Comparison of ENCODE assay signal across 8 cellular contexts in the genomic region with DNA sequence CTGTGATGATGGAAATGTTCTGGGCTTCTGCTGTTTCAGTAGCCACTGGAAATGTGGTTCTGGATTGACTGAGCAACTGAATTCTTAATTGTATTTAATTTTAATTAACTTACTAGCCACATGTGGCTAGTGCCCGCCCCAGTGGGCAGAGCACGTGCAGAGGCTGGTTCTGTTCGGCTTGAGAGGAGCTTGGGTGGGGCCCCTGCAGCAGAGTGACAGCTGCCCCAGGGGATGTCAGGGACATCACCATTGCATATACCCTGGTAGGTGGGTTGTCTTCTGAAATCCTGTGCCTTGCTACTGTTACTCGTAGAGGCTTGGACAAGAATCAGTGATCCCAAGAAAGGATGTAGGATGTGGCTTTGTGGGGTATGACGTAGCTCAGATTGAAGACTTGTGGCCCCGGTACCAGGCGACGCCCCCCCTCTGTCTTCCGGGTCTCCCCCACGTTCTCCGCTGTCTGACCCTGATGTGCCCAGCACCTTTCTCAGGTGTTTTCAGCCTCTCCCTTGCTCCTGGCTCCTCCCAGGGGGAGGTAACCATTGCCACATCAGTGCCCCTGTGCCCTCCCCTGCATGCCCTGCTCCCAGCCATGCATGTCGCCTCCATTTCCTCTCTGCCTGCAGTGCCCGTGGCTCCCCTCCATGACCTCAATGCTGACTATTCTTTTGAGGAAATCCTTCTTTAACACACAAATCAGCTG.
A peak's percentile ranks its signal among the peaks of the same experiment; 100 is the strongest.
DNase-seq lines count a peak whose midpoint lies in the region; ATAC-seq, FAIRE-seq and TF ChIP-seq lines count a peak whose summit lies in the region.

No MANE protein-coding gene starts in this region.

- H2AFZ ChIP-seq in hepatocyte, result no peak overlapping the region

- intact Hi-C loops in kidney (cut with DNase I), result no loop called here

- H3K36me3 ChIP-seq in CD8-positive, alpha-beta memory T cell (ENCODE audit: insufficient read depth, low read length), result no peaks in the 10 kb centered on the region
- no peaks in the 10 kb centered on the region for H3K36me3 ChIP-seq in H7 (replicated peaks; ENCODE audit: control insufficient read depth, insufficient read depth, low read length)
- no peaks in the 10 kb centered on the region for H3K36me3 ChIP-seq in kidney (ENCODE audit: control insufficient read depth in 1 of 2, insufficient read depth in 2 of 2, low read length in 2 of 2)
- no peaks in the 10 kb centered on the region for H3K36me3 ChIP-seq in hepatocyte (replicated peaks; ENCODE audit: insufficient read depth, low read depth)

- H3K4me2 ChIP-seq in hepatocyte, result no peak overlapping the region

- H3K27ac Mint-ChIP-seq in CD8-positive, alpha-beta memory T cell, result peak overlapping the region in 1 of 8 donors; percentile 35
- no peak overlapping the region for H3K27ac Mint-ChIP-seq in HFFc6

- POLR2A ChIA-PET in CD8-positive, alpha-beta memory T cell (lab: Charles Lee), result no interaction called here

- WGBS in hepatocyte (ENCODE audit: low lambda C conversion rate, missing lambda C conversion rate), result over 99% methylated on average over 11 of the region's 13 CpGs

- CTCF ChIA-PET in CD8-positive, alpha-beta memory T cell (lab: Charles Lee), result no interaction called here

- ATAC-seq in GM19351 (IDR thresholded peaks at IDR 0.05; ENCODE audit: unreplicated experiment), result no peak

- TF ChIP-seq CTCF in kidney (IDR thresholded peaks at IDR 0.05; ENCODE audit: borderline replicate concordance, extremely low read depth, insufficient read depth), result no peak
- TF ChIP-seq CTCF in HFFc6 (IDR thresholded peaks at IDR 0.05), result no peak
- no peak for TF ChIP-seq CTCF in hepatocyte (IDR thresholded peaks at IDR 0.05; ENCODE audit: poor library complexity)

- no peaks in the 10 kb centered on the region for H3K36me3 Mint-ChIP-seq in CD8-positive, alpha-beta memory T cell
- H3K36me3 Mint-ChIP-seq in HFFc6 (ENCODE audit: low read depth), result no peaks in the 10 kb centered on the region

- peaks cover 94% of the 10 kb centered on the region for H3K79me2 ChIP-seq in hepatocyte

- peak overlapping the region in 1 of 2 donors; percentile 65 for H3K9ac ChIP-seq in kidney (ENCODE audit: low read length in 2 of 2)

- no peak overlapping the region for H3K4me3 ChIP-seq in CD8-positive, alpha-beta memory T cell (ENCODE audit: low read length)
- no peak overlapping the region for H3K4me3 ChIP-seq in H7 (ENCODE audit: insufficient read depth, low read depth, low read length)
- H3K4me3 ChIP-seq in kidney (ENCODE audit: low read length in 2 of 2), result peak overlapping the region in 1 of 2 donors; percentile 28
- H3K4me3 ChIP-seq in hepatocyte, result no peak overlapping the region

- no peak overlapping the region for H3K27ac ChIP-seq in CD8-positive, alpha-beta memory T cell (ENCODE audit: low read depth, low read length)
- H3K27ac ChIP-seq in kidney (ENCODE audit: low read depth in 2 of 2, low read length in 2 of 2) (peak overlapping the region; percentile 89 to 91), hepatocyte (no peak overlapping the region)

- H4K20me1 ChIP-seq in hepatocyte (ENCODE audit: insufficient read depth, poor library complexity, severe bottlenecking), result no peaks in the 10 kb centered on the region

- peaks cover 3% of the 10 kb centered on the region for H3K27me3 ChIP-seq in CD8-positive, alpha-beta memory T cell (ENCODE audit: insufficient read depth, low read length, poor library complexity, severe bottlenecking)
- no peaks in the 10 kb centered on the region for H3K27me3 ChIP-seq in H7 (ENCODE audit: control insufficient read depth, insufficient read depth, low read length)
- H3K27me3 ChIP-seq in hepatocyte, result no peaks in the 10 kb centered on the region

- no peaks in the 10 kb centered on the region for H3K9me3 ChIP-seq in CD8-positive, alpha-beta memory T cell (ENCODE audit: low read length)
- H3K9me3 ChIP-seq in kidney (ENCODE audit: control insufficient read depth in 1 of 2, low read length in 2 of 2) (no peaks in the 10 kb centered on the region), hepatocyte (ENCODE audit: low read depth) (no peaks in the 10 kb centered on the region)

- peaks cover 0 to 5% of the 10 kb centered on the region in 2 donors for H3K27me3 Mint-ChIP-seq in CD8-positive, alpha-beta memory T cell
- H3K27me3 Mint-ChIP-seq in HFFc6 (ENCODE audit: insufficient read depth), result peaks cover 3% of the 10 kb centered on the region

- no peaks in the 10 kb centered on the region for H3K4me1 Mint-ChIP-seq in CD8-positive, alpha-beta memory T cell
- H3K4me1 Mint-ChIP-seq in HFFc6 (ENCODE audit: low read depth), result peaks cover 23% of the 10 kb centered on the region

- H3K9me3 Mint-ChIP-seq in CD8-positive, alpha-beta memory T cell, result no peaks in the 10 kb centered on the region
- H3K9me3 Mint-ChIP-seq in HFFc6, result no peaks in the 10 kb centered on the region

- H3K4me3 Mint-ChIP-seq in CD8-positive, alpha-beta memory T cell, result peak overlapping the region in 5 of 7 donors; percentile 40 to 69 (median 45)
- H3K4me3 Mint-ChIP-seq in HFFc6, result no peak overlapping the region

- FAIRE-seq in kidney (lab: Jason Lieb, UNC), result no peak

- no peaks in the 10 kb centered on the region for H3K4me1 ChIP-seq in CD8-positive, alpha-beta memory T cell (ENCODE audit: insufficient read depth, low read length)
- peaks cover 15 to 48% of the 10 kb centered on the region in 2 donors for H3K4me1 ChIP-seq in kidney (ENCODE audit: control insufficient read depth in 1 of 2, insufficient read depth in 1 of 2, low read depth in 1 of 2, low read length in 2 of 2)
- peaks cover 21% of the 10 kb centered on the region for H3K4me1 ChIP-seq in hepatocyte (ENCODE audit: insufficient read depth)

- no peaks in the 10 kb centered on the region for H3K9me2 ChIP-seq in hepatocyte (replicated peaks; ENCODE audit: insufficient read depth)

- DNase-seq in CD8-positive, alpha-beta memory T cell, result peak in 1 of 5 donors; percentile 3
- peak; percentile 48 for DNase-seq in H7
- DNase-seq in NCI-H526 (lab: John Stamatoyannopoulos, UW), result peak; percentile 93 to 96
- peak; percentile 92 for DNase-seq in kidney
- no peak for DNase-seq in HFFc6
- no peak for DNase-seq in NK-92 (lab: John Stamatoyannopoulos, UW; ENCODE audit: unreplicated experiment)
- DNase-seq in hepatocyte (ENCODE audit: low spot score), result no peak

Comparison
In these comparisons a context has a peak if more than half of its experiments do, and no peak if none do; other contexts are left out.
1. DNase-seq: peak in H7 (single experiment), NCI-H526 (2 of 2) and kidney (single experiment); none in HFFc6 (single experiment), NK-92 (single experiment) and hepatocyte (single experiment).
2. H3K27ac ChIP-seq: peak in kidney (2 of 2); none in CD8-positive, alpha-beta memory T cell (single experiment) and hepatocyte (single experiment).